Comparison of ENCODE assay signal across 20 cellular contexts in the genomic region with DNA sequence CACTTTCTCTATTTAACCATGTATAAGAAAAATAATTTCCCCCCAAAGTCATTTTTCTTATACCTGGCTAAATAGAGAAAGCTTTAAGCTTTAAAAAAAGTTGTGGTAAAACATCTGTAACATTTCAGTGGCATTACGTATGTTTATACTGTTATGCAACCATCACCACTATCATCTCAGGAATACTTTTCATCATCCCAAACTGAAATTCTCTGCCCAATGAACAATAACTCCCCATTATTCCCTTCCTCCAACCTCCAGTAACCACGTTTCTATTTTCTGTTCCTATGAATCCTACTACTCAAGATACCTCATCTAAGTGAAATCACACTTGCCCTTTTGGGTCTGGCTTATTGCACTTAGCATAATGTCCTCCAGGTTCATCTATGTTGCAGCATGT. TPM values are rescaled to one million over a fixed set of nuclear protein-coding genes. Genes with fewer than 3 reads are reported as not detected.
DNase-seq lines count a peak whose midpoint lies in the region; ATAC-seq and TF ChIP-seq lines count a peak whose summit lies in the region.
"Had no signal": no experiment of that assay in that cellular context is flagged by ENCODE, and none has a peak within 500 bp of the region (broad histone marks: within the 10 kb centered on the region; RNA-seq: fewer than 3 reads in every experiment).

No MANE protein-coding gene starts in this region.

- H3K4me3 ChIP-seq in adipocyte (ENCODE audit: low read length) (no peak overlapping the region), fibroblast of the aortic adventitia (ENCODE audit: low read depth, low read length) (no peak overlapping the region)
- H3K4me3 ChIP-seq: SJSA1 had no signal

- H3K4me1 Mint-ChIP-seq in activated T-cell treated with anti-CD3 and anti-CD28 coated beads, Interleukin-2, amount 50 U/mL, for 72 hours (ENCODE audit: low read depth), result no peaks in the 10 kb centered on the region
- peaks cover 3 to 8% of the 10 kb centered on the region in 2 experiments for H3K4me1 Mint-ChIP-seq in H9
- H3K4me1 Mint-ChIP-seq: CD4-positive, CD25-positive, alpha-beta regulatory T cell had no signal

- no peaks in the 10 kb centered on the region for H3K9me3 ChIP-seq in adipocyte (ENCODE audit: control insufficient read depth, low read length)
- H3K9me3 ChIP-seq in H9 (ENCODE audit: control insufficient read depth, low read depth, low read length), result no peaks in the 10 kb centered on the region
- H3K9me3 ChIP-seq: SJSA1 had no signal

- H3K36me3 Mint-ChIP-seq in activated T-cell treated with anti-CD3 and anti-CD28 coated beads, Interleukin-2, amount 50 U/mL, for 72 hours (ENCODE audit: insufficient read depth in 2 of 2), result no peaks in the 10 kb centered on the region
- no peaks in the 10 kb centered on the region for H3K36me3 Mint-ChIP-seq in H9 (ENCODE audit: insufficient read depth in 1 of 3, low read depth in 3 of 3)
- H3K36me3 Mint-ChIP-seq: CD4-positive, CD25-positive, alpha-beta regulatory T cell had no signal

- TF ChIP-seq CTCF in fibroblast of the aortic adventitia (IDR thresholded peaks at IDR 0.05; ENCODE audit: insufficient read depth, low read length) (no peak), H9 (conservative IDR thresholded peaks at IDR 0.05) (no peak)

- no peaks in the 10 kb centered on the region for H3K79me2 ChIP-seq in H9 (ENCODE audit: insufficient read depth, low read length)

- no peak overlapping the region for H2AFZ ChIP-seq in H9 (ENCODE audit: low read length)

- H3K4ac ChIP-seq in H9 (ENCODE audit: low read depth, low read length), result no peak overlapping the region

- no peaks in the 10 kb centered on the region for H3K36me3 ChIP-seq in adipocyte (ENCODE audit: control insufficient read depth, insufficient read depth, low read length, severe bottlenecking)
- H3K36me3 ChIP-seq: SJSA1 had no signal

- H3K56ac ChIP-seq in H9 (ENCODE audit: insufficient read length, low read depth, low read length), result no peak overlapping the region

- no peaks in the 10 kb centered on the region for H3K27me3 Mint-ChIP-seq in activated T-cell treated with anti-CD3 and anti-CD28 coated beads, Interleukin-2, amount 50 U/mL, for 72 hours (ENCODE audit: low read depth)
- H3K27me3 Mint-ChIP-seq in H9 (ENCODE audit: low read depth), result no peaks in the 10 kb centered on the region; the same call in 1 of the 2 replicates
- H3K27me3 Mint-ChIP-seq: CD4-positive, CD25-positive, alpha-beta regulatory T cell; IgD-negative memory B cell had no signal

- no peak overlapping the region for H2BK20ac ChIP-seq in H9 (ENCODE audit: low read depth, low read length, poor library complexity, severe bottlenecking)

- no peaks in the 10 kb centered on the region for H3K23me2 ChIP-seq in H9 (ENCODE audit: insufficient read length, low read depth, low read length, poor library complexity, severe bottlenecking)

- no peaks in the 10 kb centered on the region for H3K9me3 Mint-ChIP-seq in activated T-cell treated with anti-CD3 and anti-CD28 coated beads, Interleukin-2, amount 50 U/mL, for 72 hours
- H3K9me3 Mint-ChIP-seq in H9, result no peaks in the 10 kb centered on the region
- H3K9me3 Mint-ChIP-seq: CD4-positive, CD25-positive, alpha-beta regulatory T cell had no signal

- no peak overlapping the region for H3K4me2 ChIP-seq in H9 (ENCODE audit: insufficient read depth, insufficient read length, low read length)
- H3K4me2 ChIP-seq: KMS-11 had no signal

- no peak overlapping the region for H3K9ac ChIP-seq in adipocyte (ENCODE audit: low read length)
- H3K9ac ChIP-seq in H9 (ENCODE audit: extremely low read depth, insufficient read length, low read length), result no peak overlapping the region
- H3K9ac ChIP-seq: KMS-11 had no signal

- no peak overlapping the region for H2BK15ac ChIP-seq in H9 (ENCODE audit: low read depth, low read length)

- no peak overlapping the region for H3K27ac Mint-ChIP-seq in activated T-cell treated with anti-CD3 and anti-CD28 coated beads, Interleukin-2, amount 50 U/mL, for 72 hours
- H3K27ac Mint-ChIP-seq in H9, result no peak overlapping the region
- H3K27ac Mint-ChIP-seq: CD4-positive, CD25-positive, alpha-beta regulatory T cell had no signal

- no peaks in the 10 kb centered on the region for H3K79me1 ChIP-seq in H9 (ENCODE audit: insufficient read depth, low read depth, low read length, poor library complexity, severe bottlenecking)

- H3K18ac ChIP-seq in H9 (ENCODE audit: insufficient read length, low read depth, low read length), result no peak overlapping the region

- peaks cover 18% of the 10 kb centered on the region for H3K4me1 ChIP-seq in adipocyte (ENCODE audit: control insufficient read depth, insufficient read depth, low read length)
- H3K4me1 ChIP-seq in H9 (ENCODE audit: insufficient read depth, low read length), result no peaks in the 10 kb centered on the region

- H3T11ph ChIP-seq in H9 (ENCODE audit: low read length), result no peak overlapping the region

- no peaks in the 10 kb centered on the region for H4K20me1 ChIP-seq in H9 (ENCODE audit: control insufficient read depth, insufficient read depth, insufficient read length)

- no peak overlapping the region for H3K27ac ChIP-seq in H9 (ENCODE audit: insufficient read length, low read depth, low read length)
- H3K27ac ChIP-seq: KMS-11, SJSA1 had no signal

- H2BK12ac ChIP-seq in H9 (ENCODE audit: insufficient read length, low read depth, low read length), result no peak overlapping the region

- no peak overlapping the region for H4K8ac ChIP-seq in H9 (replicated peaks; ENCODE audit: insufficient read length, low read depth, low read length)

- H4K5ac ChIP-seq in H9 (ENCODE audit: insufficient read length, low read depth, low read length), result no peak overlapping the region

- H2BK5ac ChIP-seq in H9 (ENCODE audit: insufficient read length, low read length), result no peak overlapping the region

- no peak overlapping the region for H3K4me3 Mint-ChIP-seq in activated T-cell treated with anti-CD3 and anti-CD28 coated beads, Interleukin-2, amount 50 U/mL, for 72 hours
- H3K4me3 Mint-ChIP-seq in H9, result no peak overlapping the region
- H3K4me3 Mint-ChIP-seq: CD4-positive, CD25-positive, alpha-beta regulatory T cell had no signal

- H2BK120ac ChIP-seq in H9 (ENCODE audit: low read depth, low read length, poor library complexity, severe bottlenecking), result no peak overlapping the region

- WGBS in H9 (ENCODE audit: extremely low coverage, insufficient read length, low lambda C conversion rate), result 100% methylated on average over 1 of the region's 2 CpGs

- no peak for ATAC-seq in activated T-cell treated with anti-CD3 and anti-CD28 coated beads, Interleukin-2, amount 50 U/mL, for 72 hours (replicated peaks in 1 of 2)
- no peak for ATAC-seq in HG02970 (IDR thresholded peaks at IDR 0.05; ENCODE audit: low FRiP score, unreplicated experiment)
- no peak for ATAC-seq in GM19351 (IDR thresholded peaks at IDR 0.05; ENCODE audit: unreplicated experiment)
- ATAC-seq: PC-3 had no signal

- no peak overlapping the region for H3K14ac ChIP-seq in H9 (ENCODE audit: insufficient read depth, low read length)

- no peak overlapping the region for H3K23ac ChIP-seq in H9 (ENCODE audit: insufficient read length, low read depth, low read length)

- no peaks in the 10 kb centered on the region for H3K27me3 ChIP-seq in adipocyte (replicated peaks; ENCODE audit: control insufficient read depth, insufficient read depth, low read length)
- H3K27me3 ChIP-seq in H9 (ENCODE audit: insufficient read depth, low read length), result no peaks in the 10 kb centered on the region
- H3K27me3 ChIP-seq: SJSA1 had no signal

- peak; percentile 39 for DNase-seq in HS-5 (ENCODE audit: low read depth)
- DNase-seq in adipocyte (ENCODE audit: low read depth), result peak; percentile 38
- peak; percentile 25 for DNase-seq in fibroblast of the aortic adventitia (ENCODE audit: low read depth)
- no peak for DNase-seq in activated T-cell treated with anti-CD3 and anti-CD28 coated beads, Interleukin-2, amount 50 U/mL, for 72 hours
- no peak for DNase-seq in H9
- DNase-seq: CD4-positive, CD25-positive, alpha-beta regulatory T cell; DMS153; DND-41; NCI-H1092; NCI-H1436; NCI-H187; NCI-H2171 treated with DMSO at 0.1 percent for 48 hours; NCI-H524; NCI-H774; PC-3 had no signal

- H4K91ac ChIP-seq in H9 (ENCODE audit: insufficient read length, low read depth, low read length), result no peak overlapping the region

- no peak overlapping the region for H2AK5ac ChIP-seq in H9 (ENCODE audit: insufficient read length, low read length)

RNA-seq across cellular contexts. Expression of gene SLC3A1, which starts 1.7 kb away (rescaled TPM):
- total RNA-seq in fibroblast of the aortic adventitia (ENCODE audit: low replicate concordance), result not detected in 2 replicates
- total RNA-seq in activated T-cell treated with anti-CD3 and anti-CD28 coated beads, Interleukin-2, amount 50 U/mL, for 72 hours, result under 1 TPM in 1 of 2 donors, not detected in 1; 0.26 TPM
- 0.15 and 0.17 TPM in 2 replicates for total RNA-seq in H9 (2021)
- total RNA-seq: SJSA1 had no signal

Comparison
In these comparisons a context has a peak if more than half of its experiments do, and no peak if none do; other contexts are left out.
1. DNase-seq: peak in HS-5 (single experiment), adipocyte (single experiment) and fibroblast of the aortic adventitia (single experiment); none in activated T-cell treated with anti-CD3 and anti-CD28 coated beads, Interleukin-2, amount 50 U/mL, for 72 hours (0 of 2) and H9 (single experiment).